9 cellular contexts compared by ENCODE assay signal in the genomic region with DNA sequence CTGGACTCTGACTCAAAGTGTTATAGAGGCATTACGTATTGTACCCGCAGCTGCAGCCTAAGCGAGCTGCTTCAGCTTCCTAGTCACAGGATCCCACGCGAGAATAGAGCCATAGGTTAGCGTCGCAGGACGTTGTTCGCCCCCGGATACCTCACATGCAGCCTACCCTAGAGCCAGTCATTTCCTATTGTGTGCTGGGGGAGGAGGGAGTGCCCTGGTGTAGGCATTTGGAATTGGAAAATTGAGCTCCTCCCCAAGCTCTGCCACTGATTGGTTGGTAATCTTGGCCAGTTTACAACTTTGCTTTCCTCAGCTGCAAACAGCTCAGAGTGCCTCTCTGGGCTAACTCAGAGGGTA. TPM values are rescaled to one million over a fixed set of nuclear protein-coding genes. Genes with fewer than 3 reads are reported as not detected.
DNase-seq lines count a peak whose midpoint lies in the region; ATAC-seq, FAIRE-seq and TF ChIP-seq lines count a peak whose summit lies in the region.
"Had no signal": no experiment of that assay in that cellular context is flagged by ENCODE, and none has a peak within 500 bp of the region (broad histone marks: within the 10 kb centered on the region; RNA-seq: fewer than 3 reads in every experiment).

No MANE protein-coding gene starts in this region.

- peak in 1 of 3 donors; percentile 14 for TF ChIP-seq CTCF in breast epithelium (IDR thresholded peaks at IDR 0.05)
- no peak for TF ChIP-seq CTCF in keratinocyte (optimal IDR thresholded peaks at IDR 0.05 in 1 of 3, IDR thresholded peaks at IDR 0.05 in 1 of 3, conservative IDR thresholded peaks at IDR 0.05 in 1 of 3; ENCODE audit: extremely low read depth in 1 of 3, insufficient read depth in 2 of 3, low read length in 3 of 3)

- peak overlapping the region; percentile 91 for H3K9ac ChIP-seq in keratinocyte (ENCODE audit: control insufficient read depth, extremely low read depth, insufficient read depth, low read length)

- H3K36me3 ChIP-seq in breast epithelium (no peaks in the 10 kb centered on the region), keratinocyte (ENCODE audit: control insufficient read depth in 2 of 2, extremely low read depth in 1 of 2, insufficient read depth in 2 of 2, low read length in 2 of 2) (no peaks in the 10 kb centered on the region)

- H3K4me1 ChIP-seq in breast epithelium (no peaks in the 10 kb centered on the region), keratinocyte (ENCODE audit: control insufficient read depth, extremely low read depth, insufficient read depth, low read length) (peaks cover 4% of the 10 kb centered on the region)

- dilution Hi-C loops in keratinocyte (cut with MboI; ENCODE audit: extremely low pct_ligation_motif_present, low sequenced_read_pairs): no loop called here

- peak; percentile 66 for FAIRE-seq in GM12892 (lab: Jason Lieb, UNC)
- no peak for FAIRE-seq in keratinocyte (lab: Jason Lieb, UNC)
- FAIRE-seq: islet of Langerhans had no signal

- peaks cover 35% of the 10 kb centered on the region for H3K79me2 ChIP-seq in keratinocyte (ENCODE audit: control insufficient read depth, insufficient read depth, low read length)

- no peaks in the 10 kb centered on the region for H3K9me1 ChIP-seq in keratinocyte (ENCODE audit: control insufficient read depth, extremely low read depth, insufficient read depth, low read length)

- H3K4me3 ChIP-seq in breast epithelium (peak overlapping the region; percentile 59 to 75 (median 59)), keratinocyte (ENCODE audit: control insufficient read depth in 2 of 3, extremely low read depth in 1 of 3, insufficient read depth in 2 of 3, low read depth in 1 of 3, low read length in 3 of 3) (peak overlapping the region; percentile 56 to 76 (median 66))

- H3K4me2 ChIP-seq in keratinocyte (ENCODE audit: control insufficient read depth, extremely low read depth, insufficient read depth, low read depth, low read length): peak overlapping the region; percentile 26

- intact Hi-C loops in breast epithelium (cut with DNase I; ENCODE audit: low total_unique reads): no loop called here

- peak; percentile 34 for ATAC-seq in HG02943 (IDR thresholded peaks at IDR 0.05; ENCODE audit: low read depth, unreplicated experiment)
- no peak for ATAC-seq in GM18870 (IDR thresholded peaks at IDR 0.05; ENCODE audit: unreplicated experiment)

- H2AFZ ChIP-seq in keratinocyte (ENCODE audit: control insufficient read depth, low read length): peak overlapping the region; percentile 11

- no peaks in the 10 kb centered on the region for H4K20me1 ChIP-seq in keratinocyte (ENCODE audit: control insufficient read depth, extremely low read depth, insufficient read depth, low read length)

- no peak for DNase-seq in GM12892 (ENCODE audit: insufficient read length)
- no peak for DNase-seq in breast epithelium (ENCODE audit: low spot score in 2 of 2)
- DNase-seq in keratinocyte (ENCODE audit: low read depth, low spot score): no peak
- peak; percentile 22 for DNase-seq in stimulated activated CD4-positive, alpha-beta T cell treated with anti-CD3 and anti-CD28 coated beads, Interleukin-4, amount 100 ng/mL, for 1 hour
- DNase-seq in mesenteric fat pad (ENCODE audit: low spot score): no peak

- H3K9me3 ChIP-seq in breast epithelium: peaks cover 11 to 22% of the 10 kb centered on the region in 2 donors
- no peaks in the 10 kb centered on the region for H3K9me3 ChIP-seq in keratinocyte (ENCODE audit: control insufficient read depth, low read depth, low read length)

- no peaks in the 10 kb centered on the region for H3K27me3 ChIP-seq in breast epithelium
- no peaks in the 10 kb centered on the region for H3K27me3 ChIP-seq in keratinocyte (ENCODE audit: control insufficient read depth, extremely low read depth, insufficient read depth, low read length)

- peak overlapping the region; percentile 71 to 90 for H3K27ac ChIP-seq in breast epithelium
- H3K27ac ChIP-seq in keratinocyte (ENCODE audit: control insufficient read depth, insufficient read depth, low read length): peak overlapping the region; percentile 83

- TF ChIP-seq POLR2A in GM12892 (IDR thresholded peaks at IDR 0.05; ENCODE audit: low read depth, low read length) (no peak; the same call in none of the 2 replicates), breast epithelium (IDR thresholded peaks at IDR 0.05) (no peak)

TF ChIP-seq in PFSK-1, 5 proteins besides CTCF, POLR2A, EP300 and RAD21 (continues in another document):
- peak; percentile 47; the same call in 1 of the 2 replicates for TF ChIP-seq TAF1 (IDR thresholded peaks at IDR 0.05; ENCODE audit: borderline replicate concordance, insufficient read depth, low read length)
- no peak for TF ChIP-seq FOXP2 (optimal IDR thresholded peaks at IDR 0.05; ENCODE audit: borderline replicate concordance, extremely low read depth, extremely low read length, insufficient read depth)

RNA-seq across cellular contexts. Expression of a gene that starts 0.5 kb away (rescaled TPM):
- 16.8 TPM for polyA plus RNA-seq in GM12892 (2012; ENCODE audit: missing spikeins)
- 41.1 TPM for polyA plus RNA-seq in PFSK-1 (2012; ENCODE audit: insufficient read length, low read depth)
- total RNA-seq in breast epithelium (10 to 100 TPM; 25.4 to 25.9 (median 25.5) TPM), mesenteric fat pad (39.1 TPM)
- 19.4 to 30.3 TPM (median 29.0 TPM) in 3 replicates for polyA plus RNA-seq in keratinocyte
- polyA plus RNA-seq in keratinocyte (2011; ENCODE audit: low read depth): 35.5 TPM
- polyA plus RNA-seq in keratinocyte (2011; cell fraction: cytosol; rRNA removed): 25.5 and 25.8 TPM in 2 replicates
- 23.3 and 27.9 TPM in 2 replicates for polyA plus RNA-seq in keratinocyte (2011; cell fraction: nucleus; rRNA removed)
- 25.5 and 40.8 TPM in 2 replicates for polyA plus RNA-seq in keratinocyte (2012; ENCODE audit: low replicate concordance)
- polyA minus RNA-seq in keratinocyte: 10.1 to 31.3 TPM (median 21.6 TPM) in 3 replicates
- 23.0 TPM for polyA minus RNA-seq in keratinocyte (2011; cell fraction: cytosol; rRNA and poly(A)+ RNA removed)
- polyA minus RNA-seq in keratinocyte (2011; cell fraction: nucleus; rRNA and poly(A)+ RNA removed): 10.7 and 14.7 TPM in 2 replicates

RNA-seq across cellular contexts. Expression of a gene that starts 0.7 kb away (rescaled TPM):
- 2.0 TPM for polyA plus RNA-seq in GM12892 (2012; ENCODE audit: missing spikeins)
- 0.41 TPM for polyA plus RNA-seq in PFSK-1 (2012; ENCODE audit: insufficient read length, low read depth)
- total RNA-seq in breast epithelium (1 to 10 TPM; 2.1 to 3.6 (median 2.8) TPM), mesenteric fat pad (2.4 TPM)
- 1.4 to 1.7 TPM (median 1.5 TPM) in 3 replicates for polyA plus RNA-seq in keratinocyte
- 1.5 TPM for polyA plus RNA-seq in keratinocyte (2011; ENCODE audit: low read depth)
- polyA plus RNA-seq in keratinocyte (2011; cell fraction: cytosol; rRNA removed): 0.79 and 1.5 TPM in 2 replicates
- polyA plus RNA-seq in keratinocyte (2011; cell fraction: nucleus; rRNA removed): 1.9 and 2.2 TPM in 2 replicates
- polyA plus RNA-seq in keratinocyte (2012; ENCODE audit: low replicate concordance): 1.1 and 1.2 TPM in 2 replicates
- 0.75 to 2.3 TPM (median 2.1 TPM) in 3 replicates for polyA minus RNA-seq in keratinocyte
- 1.9 TPM for polyA minus RNA-seq in keratinocyte (2011; cell fraction: cytosol; rRNA and poly(A)+ RNA removed)
- 1.8 and 3.0 TPM in 2 replicates for polyA minus RNA-seq in keratinocyte (2011; cell fraction: nucleus; rRNA and poly(A)+ RNA removed)

RNA-seq across cellular contexts. Expression of a gene that starts 43.0 kb away (rescaled TPM):
- polyA plus RNA-seq in GM12892 (2012; ENCODE audit: missing spikeins): 7.5 TPM
- 5.1 TPM for polyA plus RNA-seq in PFSK-1 (2012; ENCODE audit: insufficient read length, low read depth)
- total RNA-seq in breast epithelium (10 to 100 TPM in 2 of 3 donors, 1 to 10 TPM in 1; 9.3 to 17.7 (median 12.8) TPM), mesenteric fat pad (7.6 TPM)
- polyA plus RNA-seq in keratinocyte: 6.0 to 9.2 TPM (median 8.0 TPM) in 3 replicates
- 1.7 TPM for polyA plus RNA-seq in keratinocyte (2011; ENCODE audit: low read depth)
- polyA plus RNA-seq in keratinocyte (2011; cell fraction: cytosol; rRNA removed): 6.2 and 7.5 TPM in 2 replicates
- 9.0 and 9.6 TPM in 2 replicates for polyA plus RNA-seq in keratinocyte (2011; cell fraction: nucleus; rRNA removed)
- polyA plus RNA-seq in keratinocyte (2012; ENCODE audit: low replicate concordance): 4.8 and 7.6 TPM in 2 replicates
- 4.1 to 6.6 TPM (median 5.1 TPM) in 3 replicates for polyA minus RNA-seq in keratinocyte
- 5.2 TPM for polyA minus RNA-seq in keratinocyte (2011; cell fraction: cytosol; rRNA and poly(A)+ RNA removed)
- 4.9 and 6.3 TPM in 2 replicates for polyA minus RNA-seq in keratinocyte (2011; cell fraction: nucleus; rRNA and poly(A)+ RNA removed)

RNA-seq across cellular contexts. Expression of a gene that starts 43.2 kb away (rescaled TPM):
- polyA plus RNA-seq in GM12892 (2012; ENCODE audit: missing spikeins): 9.1 TPM
- 5.7 TPM for polyA plus RNA-seq in PFSK-1 (2012; ENCODE audit: insufficient read length, low read depth)
- total RNA-seq in breast epithelium: 10 to 100 TPM; 10.9 to 17.7 (median 12.8) TPM
- polyA plus RNA-seq in keratinocyte: 17.2 to 21.7 TPM (median 17.3 TPM) in 3 replicates
- 9.4 TPM for polyA plus RNA-seq in keratinocyte (2011; ENCODE audit: low read depth)
- 12.0 and 17.7 TPM in 2 replicates for polyA plus RNA-seq in keratinocyte (2011; cell fraction: cytosol; rRNA removed)
- polyA plus RNA-seq in keratinocyte (2011; cell fraction: nucleus; rRNA removed): 27.4 and 28.0 TPM in 2 replicates
- 7.1 and 9.7 TPM in 2 replicates for polyA plus RNA-seq in keratinocyte (2012; ENCODE audit: low replicate concordance)
- polyA minus RNA-seq in keratinocyte: 11.2 to 14.1 TPM (median 13.7 TPM) in 3 replicates
- 7.5 TPM for polyA minus RNA-seq in keratinocyte (2011; cell fraction: cytosol; rRNA and poly(A)+ RNA removed)
- 6.9 and 12.6 TPM in 2 replicates for polyA minus RNA-seq in keratinocyte (2011; cell fraction: nucleus; rRNA and poly(A)+ RNA removed)
- total RNA-seq in mesenteric fat pad: 11.0 TPM

RNA-seq across cellular contexts. Expression of a gene that starts 51.3 kb away (rescaled TPM):
- polyA plus RNA-seq in GM12892 (2012; ENCODE audit: missing spikeins): not detected
- not detected for polyA plus RNA-seq in PFSK-1 (2012; ENCODE audit: insufficient read length, low read depth)
- total RNA-seq in breast epithelium (not detected), mesenteric fat pad (not detected)
- not detected in 3 replicates for polyA plus RNA-seq in keratinocyte
- not detected for polyA plus RNA-seq in keratinocyte (2011; ENCODE audit: low read depth)
- not detected in 2 replicates for polyA plus RNA-seq in keratinocyte (2011; cell fraction: cytosol; rRNA removed)
- not detected in 2 replicates for polyA plus RNA-seq in keratinocyte (2011; cell fraction: nucleus; rRNA removed)
- not detected in 2 replicates for polyA plus RNA-seq in keratinocyte (2012; ENCODE audit: low replicate concordance)
- polyA minus RNA-seq in keratinocyte: not detected in 3 replicates
- polyA minus RNA-seq in keratinocyte (2011; cell fraction: cytosol; rRNA and poly(A)+ RNA removed): not detected
- polyA minus RNA-seq in keratinocyte (2011; cell fraction: nucleus; rRNA and poly(A)+ RNA removed): not detected in 2 replicates
